8 cellular contexts compared by ENCODE assay signal in genomic region chr22:20131593-20131855, GRCh38. TPM values are rescaled to one million over a fixed set of nuclear protein-coding genes. Genes with fewer than 3 reads are reported as not detected.
DNase-seq lines count a peak whose midpoint lies in the region; ATAC-seq, FAIRE-seq and TF ChIP-seq lines count a peak whose summit lies in the region.

ZDHHC8 (plus strand) TSS chr22:20131804; CDS start chr22:20131948, 144 bp downstream.

- H3K4me3 ChIP-seq in endothelial cell of umbilical vein (replicated peaks in 1 of 3; ENCODE audit: insufficient read depth in 1 of 3, low read depth in 1 of 3, low read length in 3 of 3) (peak within 1 kb of the TSS; percentile 65 to 85 (median 69)), muscle layer of duodenum (ENCODE audit: low read depth in 1 of 2, low read length in 2 of 2) (peak within 1 kb of the TSS; percentile 53 to 94), upper lobe of left lung (peak within 1 kb of the TSS; percentile 80 to 99 (median 97))

- peaks cover 0 to 2% of the 10 kb centered on the region in 2 experiments for H3K36me3 ChIP-seq in endothelial cell of umbilical vein (ENCODE audit: control insufficient read depth in 2 of 2, extremely low read depth in 1 of 2, insufficient read depth in 2 of 2, low read length in 2 of 2)
- H3K36me3 ChIP-seq in muscle layer of duodenum (ENCODE audit: control insufficient read depth in 1 of 2, insufficient read depth in 2 of 2, low read length in 2 of 2), result peaks cover 0 to 10% of the 10 kb centered on the region in 2 donors
- peaks cover 0 to 13% (median 10%) of the 10 kb centered on the region in 4 donors for H3K36me3 ChIP-seq in upper lobe of left lung

- DNase-seq in GM13977 (ENCODE audit: low spot score) (peak; percentile 85), endothelial cell of umbilical vein (ENCODE audit: low read depth, low spot score) (no peak), upper lobe of left lung (peak; percentile 31 to 92), GM19240 (ENCODE audit: insufficient read length, low spot score) (no peak), COR-L47 (lab: John Stamatoyannopoulos, UW) (no peak)
- peak; percentile 36 to 41 for DNase-seq in activated CD4-positive, alpha-beta T cell treated with anti-CD3 and anti-CD28 coated beads, Interleukin-2, amount 50 U/mL, for 4 hours

- TF ChIP-seq POLR2A in endothelial cell of umbilical vein (IDR thresholded peaks at IDR 0.05; ENCODE audit: low read depth, low read length) (no peak), upper lobe of left lung (IDR thresholded peaks at IDR 0.05) (no peak)

- peaks cover 46% of the 10 kb centered on the region for H3K79me2 ChIP-seq in endothelial cell of umbilical vein (ENCODE audit: control insufficient read depth, insufficient read depth, low read length)

- dilution Hi-C loops in endothelial cell of umbilical vein (cut with MboI; ENCODE audit: extremely low pct_ligation_motif_present, low sequenced_read_pairs), result no loop called here

- H2AFZ ChIP-seq in endothelial cell of umbilical vein (ENCODE audit: low read depth, low read length), result peak within 1 kb of the TSS; percentile 77

- TF ChIP-seq CTCF in GM13977 (IDR thresholded peaks at IDR 0.05; ENCODE audit: extremely low read depth, insufficient read depth, missing control alignments), result no peak
- TF ChIP-seq CTCF in endothelial cell of umbilical vein (IDR thresholded peaks at IDR 0.05; ENCODE audit: extremely low read depth in 1 of 2, insufficient read depth in 1 of 2, low read depth in 1 of 2, low read length in 2 of 2), result no peak
- TF ChIP-seq CTCF in upper lobe of left lung (IDR thresholded peaks at IDR 0.05), result peak in 1 of 6 experiments; percentile 16

- intact Hi-C loops in endothelial cell of umbilical vein (cut with micrococcal nuclease), result no loop called here

- in situ Hi-C loops in GM13977 (cut with MboI; ENCODE audit: low pct_unique_long_range_greater_than_20kb, low sequenced_read_pairs, unreplicated experiment), result no loop called here

- peak within 1 kb of the TSS; percentile 71 for H3K9ac ChIP-seq in endothelial cell of umbilical vein (replicated peaks; ENCODE audit: extremely low read depth, insufficient read depth, low read length)

- no peak for TF ChIP-seq EP300 in upper lobe of left lung (IDR thresholded peaks at IDR 0.05)

- H3K27me3 ChIP-seq in endothelial cell of umbilical vein (ENCODE audit: control insufficient read depth in 2 of 2, insufficient read depth in 2 of 2, low read length in 2 of 2) (no peaks in the 10 kb centered on the region), muscle layer of duodenum (ENCODE audit: low read depth, low read length) (no peaks in the 10 kb centered on the region), upper lobe of left lung (no peaks in the 10 kb centered on the region)

- H3K4me2 ChIP-seq in endothelial cell of umbilical vein (ENCODE audit: insufficient read depth, low read length), result peak within 1 kb of the TSS; percentile 45

- POLR2A ChIA-PET in endothelial cell of umbilical vein (lab: Charles Lee), result no interaction called here

- H3K9me3 ChIP-seq in endothelial cell of umbilical vein (replicated peaks; ENCODE audit: control insufficient read depth, insufficient read depth, low read length), result no peaks in the 10 kb centered on the region
- no peaks in the 10 kb centered on the region for H3K9me3 ChIP-seq in muscle layer of duodenum (ENCODE audit: control insufficient read depth in 1 of 2, low read length in 2 of 2)
- H3K9me3 ChIP-seq in upper lobe of left lung, result no peaks in the 10 kb centered on the region

- peak; percentile 64 for ATAC-seq in HG03066 (IDR thresholded peaks at IDR 0.05; ENCODE audit: low read depth, unreplicated experiment)
- ATAC-seq in upper lobe of left lung (ENCODE audit: low FRiP score in 2 of 2), result peak in 1 of 2 donors; percentile 76

- no peaks in the 10 kb centered on the region for H4K20me1 ChIP-seq in endothelial cell of umbilical vein (replicated peaks; ENCODE audit: control insufficient read depth, extremely low read depth, insufficient read depth, low read length)

- CTCF ChIA-PET in endothelial cell of umbilical vein (lab: Charles Lee), result no interaction called here

- H3K27ac ChIP-seq in endothelial cell of umbilical vein (ENCODE audit: insufficient read depth, low read depth, low read length), result peak within 1 kb of the TSS; percentile 46
- no peak within 1 kb of the TSS for H3K27ac ChIP-seq in muscle layer of duodenum (ENCODE audit: low read length)
- peak within 1 kb of the TSS; percentile 81 to 94 (median 92) for H3K27ac ChIP-seq in upper lobe of left lung

- WGBS in upper lobe of left lung, 2 donors, result no CpG with 5 or more reads among the region's 42 CpGs

- H3K4me1 ChIP-seq in endothelial cell of umbilical vein (ENCODE audit: control insufficient read depth, extremely low read depth, insufficient read depth, low read length) (peaks cover 6% of the 10 kb centered on the region), muscle layer of duodenum (ENCODE audit: control insufficient read depth in 1 of 2, insufficient read depth in 2 of 2, low read length in 2 of 2) (peaks cover 5 to 49% of the 10 kb centered on the region in 2 donors), upper lobe of left lung (peaks cover 32 to 57% (median 38%) of the 10 kb centered on the region in 4 donors)

- no peaks in the 10 kb centered on the region for H3K9me1 ChIP-seq in endothelial cell of umbilical vein (replicated peaks; ENCODE audit: control insufficient read depth, extremely low read depth, insufficient read depth, low read length)

- no TSS peak for BruUV-seq in endothelial cell of umbilical vein (replicated peaks; lab: Mats Ljungman, UMichigan)

- no peak for FAIRE-seq in endothelial cell of umbilical vein (lab: Jason Lieb, UNC)

TF ChIP-seq in endothelial cell of umbilical vein, 7 proteins besides CTCF, POLR2A, EP300 and RAD21:
- TF ChIP-seq MAX (IDR thresholded peaks at IDR 0.05; ENCODE audit: insufficient read depth, insufficient read length), result no peak
- no peak for TF ChIP-seq MYC (IDR thresholded peaks at IDR 0.05; ENCODE audit: low read depth, low read length)
- no peak for TF ChIP-seq FOS (IDR thresholded peaks at IDR 0.05; ENCODE audit: borderline replicate concordance, insufficient read depth, low read length)
- no peak for TF ChIP-seq GATA2 (IDR thresholded peaks at IDR 0.05; ENCODE audit: insufficient read depth, insufficient read length, low read depth, low read length)
- TF ChIP-seq POLR2AphosphoS5 (IDR thresholded peaks at IDR 0.05; ENCODE audit: insufficient read depth, low read depth, low read length), result no peak
- TF ChIP-seq JUN (IDR thresholded peaks at IDR 0.05; ENCODE audit: borderline replicate concordance, insufficient read depth, insufficient read length, low read depth), result no peak
- no peak for TF ChIP-seq EZH2 (IDR thresholded peaks at IDR 0.05; ENCODE audit: borderline replicate concordance, low read depth, low read length, severe bottlenecking)

RNA-seq across cellular contexts. Expression of gene ZDHHC8, which starts in this region (rescaled TPM):
- total RNA-seq in endothelial cell of umbilical vein (128 and 131 TPM in 2 replicates), upper lobe of left lung (10 to 100 TPM; 19.5 to 87.1 (median 63.9) TPM)
- polyA plus RNA-seq in endothelial cell of umbilical vein, result 49.8 and 69.9 TPM in 2 replicates
- polyA plus RNA-seq in endothelial cell of umbilical vein (2011; cell fraction: cytosol; rRNA removed), result 28.2 and 45.1 TPM in 2 replicates
- polyA plus RNA-seq in endothelial cell of umbilical vein (2011; cell fraction: nucleus; rRNA removed), result 319 and 381 TPM in 2 replicates
- polyA plus RNA-seq in endothelial cell of umbilical vein (2012), result 56.8 and 68.2 TPM in 2 replicates
- polyA minus RNA-seq in endothelial cell of umbilical vein, result 44.7 and 45.4 TPM in 2 replicates
- polyA minus RNA-seq in endothelial cell of umbilical vein (2011; cell fraction: cytosol; rRNA and poly(A)+ RNA removed), result 9.1 TPM
- 46.8 and 55.0 TPM in 2 replicates for polyA minus RNA-seq in endothelial cell of umbilical vein (2011; cell fraction: nucleus; rRNA and poly(A)+ RNA removed)

Comparison
In these comparisons a context has a peak if more than half of its experiments do, and no peak if none do; other contexts are left out.
1. DNase-seq: peak in GM13977 (single experiment), activated CD4-positive, alpha-beta T cell treated with anti-CD3 and anti-CD28 coated beads, Interleukin-2, amount 50 U/mL, for 4 hours (2 of 2) and upper lobe of left lung (2 of 2); none in endothelial cell of umbilical vein (single experiment), GM19240 (single experiment) and COR-L47 (single experiment).
2. Peak in every context shown above with its lines, with median percentiles within 50 percentile points of each other: H3K4me3 ChIP-seq.